In genomic region chr4:127400736-127401346, GRCh38 we compare ENCODE assay signal across 8 cellular contexts.
DNase-seq lines count a peak whose midpoint lies in the region; ATAC-seq, FAIRE-seq and TF ChIP-seq lines count a peak whose summit lies in the region.

No MANE protein-coding gene starts in this region.

- no peaks in the 10 kb centered on the region for H3K4me1 ChIP-seq in suprapubic skin

- TF ChIP-seq POLR2A in suprapubic skin (IDR thresholded peaks at IDR 0.05) = no peak

- no peaks in the 10 kb centered on the region for H3K27me3 ChIP-seq in suprapubic skin

- TF ChIP-seq CTCF in D721Med (IDR thresholded peaks at IDR 0.05; ENCODE audit: insufficient read depth, missing control alignments) = peak; percentile 75
- TF ChIP-seq CTCF in astrocyte of the spinal cord (IDR thresholded peaks at IDR 0.05; ENCODE audit: low read depth, low read length) = peak; percentile 88
- peak; percentile 10 to 72 for TF ChIP-seq CTCF in suprapubic skin (IDR thresholded peaks at IDR 0.05)

- ATAC-seq in GM18870 (IDR thresholded peaks at IDR 0.05; ENCODE audit: unreplicated experiment) = peak; percentile 77
- peak; percentile 72 for ATAC-seq in HG03064 (IDR thresholded peaks at IDR 0.05; ENCODE audit: low read depth, unreplicated experiment)

- H3K4me3 ChIP-seq in astrocyte of the spinal cord (ENCODE audit: low read depth, low read length) = no peak overlapping the region
- H3K4me3 ChIP-seq in suprapubic skin = no peak overlapping the region

- H3K27ac ChIP-seq in suprapubic skin = no peak overlapping the region

- in situ Hi-C loops in astrocyte of the spinal cord (cut with HindIII; ENCODE audit: low sequenced_read_pairs) = no loop called here

- no peaks in the 10 kb centered on the region for H3K36me3 ChIP-seq in suprapubic skin

- WGBS in suprapubic skin = 0% methylated on average over 1 of the region's 1 CpG

- no peak for TF ChIP-seq EP300 in suprapubic skin (IDR thresholded peaks at IDR 0.05)

- peak; percentile 46 for FAIRE-seq in D721Med (lab: Jason Lieb, UNC)

- DNase-seq in D721Med (ENCODE audit: insufficient read length, low spot score) (no peak), NCI-H526 treated with DMSO at 0.1 percent for 48 hours (lab: John Stamatoyannopoulos, UW) (peak; percentile 52), astrocyte of the spinal cord (ENCODE audit: low read depth, low spot score) (peak; percentile 85), iris pigment epithelial cell (ENCODE audit: low read depth) (peak; percentile 81), suprapubic skin (ENCODE audit: low spot score in 2 of 2) (peak in 1 of 2 donors; percentile 62)
- no peak for DNase-seq in effector CD8-positive, alpha-beta T cell (lab: John Stamatoyannopoulos, UW)

- no peaks in the 10 kb centered on the region for H3K9me3 ChIP-seq in suprapubic skin

Comparison
In these comparisons a context has a peak if more than half of its experiments do, and no peak if none do; other contexts are left out.
1. DNase-seq: peak in NCI-H526 treated with DMSO at 0.1 percent for 48 hours (single experiment), astrocyte of the spinal cord (single experiment) and iris pigment epithelial cell (single experiment); none in D721Med (single experiment) and effector CD8-positive, alpha-beta T cell (single experiment).
2. Peak in every context shown above with its lines, with median percentiles within 50 percentile points of each other: CTCF ChIP-seq.